In the genomic region with DNA sequence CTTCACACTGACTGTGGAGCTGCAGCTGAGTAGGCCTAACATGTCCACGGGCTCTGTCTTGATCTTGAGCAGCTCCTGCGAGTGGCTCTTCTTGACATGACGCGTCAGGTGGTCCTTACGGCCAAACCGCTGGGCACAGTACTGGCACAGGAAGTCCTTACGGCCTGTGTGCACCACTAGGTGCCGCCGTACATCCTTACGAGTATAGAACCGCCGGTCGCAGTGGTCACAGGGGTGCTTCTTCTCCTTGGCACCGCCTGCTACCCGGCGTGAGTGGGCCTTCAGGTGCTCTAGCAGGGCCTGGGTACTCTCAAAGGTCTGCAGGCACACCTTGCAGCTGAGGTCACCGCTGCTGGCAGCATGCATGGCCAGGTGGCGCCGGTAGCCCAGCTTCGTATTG, we compare ENCODE assay signal across 1 cellular context.
TF ChIP-seq lines count a peak whose summit lies in the region.

No MANE protein-coding gene starts in this region.

TF ChIP-seq in K562, 482 proteins besides CTCF, POLR2A, EP300 and RAD21:
- TF ChIP-seq RBFOX2 (IDR thresholded peaks at IDR 0.05; ENCODE audit: low read depth, low read length) = peak; percentile 39
- TF ChIP-seq, protein P1, sequence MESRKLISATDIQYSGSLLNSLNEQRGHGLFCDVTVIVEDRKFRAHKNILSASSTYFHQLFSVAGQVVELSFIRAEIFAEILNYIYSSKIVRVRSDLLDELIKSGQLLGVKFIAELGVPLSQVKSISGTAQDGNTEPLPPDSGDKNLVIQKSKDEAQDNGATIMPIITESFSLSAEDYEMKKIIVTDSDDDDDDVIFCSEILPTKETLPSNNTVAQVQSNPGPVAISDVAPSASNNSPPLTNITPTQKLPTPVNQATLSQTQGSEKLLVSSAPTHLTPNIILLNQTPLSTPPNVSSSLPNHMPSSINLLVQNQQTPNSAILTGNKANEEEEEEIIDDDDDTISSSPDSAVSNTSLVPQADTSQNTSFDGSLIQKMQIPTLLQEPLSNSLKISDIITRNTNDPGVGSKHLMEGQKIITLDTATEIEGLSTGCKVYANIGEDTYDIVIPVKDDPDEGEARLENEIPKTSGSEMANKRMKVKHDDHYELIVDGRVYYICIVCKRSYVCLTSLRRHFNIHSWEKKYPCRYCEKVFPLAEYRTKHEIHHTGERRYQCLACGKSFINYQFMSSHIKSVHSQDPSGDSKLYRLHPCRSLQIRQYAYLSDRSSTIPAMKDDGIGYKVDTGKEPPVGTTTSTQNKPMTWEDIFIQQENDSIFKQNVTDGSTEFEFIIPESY (CRISPR knock-in tag; IDR thresholded peaks at IDR 0.05) = 0 out of 2 replicates have a peak, but pooled peaks have one; percentile 33
